ENCODE assay signal across 8 cellular contexts in the genomic region with DNA sequence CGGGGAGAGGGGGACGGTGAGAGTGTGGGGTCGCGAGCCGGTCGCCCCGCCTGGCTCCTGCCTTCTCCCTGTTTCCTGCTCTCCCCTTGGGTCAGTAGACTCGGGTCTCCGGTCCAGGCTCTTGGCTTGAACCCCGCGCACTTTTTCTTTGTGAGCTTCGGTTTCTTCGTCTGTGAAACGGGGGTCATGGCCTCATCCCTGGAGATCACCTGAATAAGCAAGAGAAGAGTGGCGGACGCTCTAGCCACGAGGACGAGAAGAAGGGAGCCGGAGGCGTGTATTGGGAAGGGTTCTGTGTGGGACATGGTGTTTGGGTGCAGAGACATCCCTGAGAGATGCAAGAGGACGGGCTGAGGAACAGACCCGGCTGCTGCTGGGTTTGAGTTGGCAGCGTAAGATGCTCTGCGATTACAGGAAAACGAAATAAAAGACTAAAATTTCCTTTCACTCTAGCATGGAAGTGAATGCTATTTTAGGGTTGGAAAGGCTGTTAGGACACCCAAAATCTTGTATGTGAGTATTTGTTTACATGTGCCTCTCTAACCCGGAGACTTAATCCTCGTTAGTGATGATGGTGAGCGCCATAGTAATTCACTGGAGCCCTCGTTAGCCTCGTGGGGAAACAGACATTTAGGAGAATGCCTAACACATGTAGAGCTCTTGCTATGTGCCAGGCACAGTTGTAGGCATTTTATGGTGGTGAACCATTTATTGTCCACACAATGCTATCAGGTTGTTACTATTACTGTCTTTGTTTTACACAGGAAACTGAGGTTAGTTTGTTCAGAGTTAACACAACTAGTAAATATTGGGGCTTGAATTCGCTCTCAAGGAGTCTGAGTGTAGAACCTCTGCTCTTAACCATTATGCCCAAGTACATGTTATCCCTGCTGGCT. TPM values are rescaled to one million over a fixed set of nuclear protein-coding genes. Genes with fewer than 3 reads are reported as not detected.
DNase-seq lines count a peak whose midpoint lies in the region; ATAC-seq and TF ChIP-seq lines count a peak whose summit lies in the region.

No MANE protein-coding gene starts in this region.

- peak overlapping the region; percentile 100 for H3K4me3 Mint-ChIP-seq in osteocyte (ENCODE audit: unreplicated experiment)

- no peaks in the 10 kb centered on the region for H3K9me3 ChIP-seq in PC-9 (ENCODE audit: insufficient read depth, low read depth)

- peak; percentile 6 for ATAC-seq in GM19397 (IDR thresholded peaks at IDR 0.05; ENCODE audit: unreplicated experiment)
- no peak for ATAC-seq in HG03469 (IDR thresholded peaks at IDR 0.05; ENCODE audit: unreplicated experiment)

- TF ChIP-seq CTCF in PC-9 (conservative IDR thresholded peaks at IDR 0.05), result no peak
- no peak for TF ChIP-seq CTCF in osteocyte (IDR thresholded peaks at IDR 0.05)

- CTCF ChIA-PET in PC-9 (lab: Charles Lee), result interaction anchor here (0.7 to 1.6 kb wide), 3 partner anchors 25 to 62 kb away, joined by 3 to 7 read pairs (median 4); partner anchors contain the start of gene PAGR1

- H3F3A ChIP-seq in PC-9 (ENCODE audit: insufficient read depth, low read depth), result peaks cover 10% of the 10 kb centered on the region

- peaks cover 17% of the 10 kb centered on the region for H3K4me1 ChIP-seq in PC-9 (replicated peaks; ENCODE audit: insufficient read depth)

- H3K4me1 Mint-ChIP-seq in osteocyte (ENCODE audit: unreplicated experiment), result peaks cover 28% of the 10 kb centered on the region

- H3K27ac Mint-ChIP-seq in osteocyte (ENCODE audit: unreplicated experiment), result peak overlapping the region; percentile 97

- H3K27me3 ChIP-seq in PC-9 (ENCODE audit: insufficient read depth, low read depth), result no peaks in the 10 kb centered on the region

- peak overlapping the region; percentile 94 for H3K4me3 ChIP-seq in PC-9

- POLR2A ChIA-PET in PC-9 (lab: Charles Lee; ENCODE audit: unreplicated experiment), result interaction anchor here (0.6 to 0.8 kb wide), 4 partner anchors 10 to 196 kb away, joined by 4 to 6 read pairs (median 4); no protein-coding TSS in a partner anchor

- intact Hi-C loops in PC-9 (cut with micrococcal nuclease; ENCODE audit: unreplicated experiment), result loop anchor here (1.0 kb wide), 3 partner anchors 14 to 91 kb away; no protein-coding TSS in a partner anchor

- H3K27ac ChIP-seq in PC-9 (0 out of 2 replicates have a peak overlapping the region, but pooled peaks have one; percentile 10), epithelial cell of prostate (peak overlapping the region; percentile 24)

- H3K79me2 ChIP-seq in PC-9 (ENCODE audit: low read depth), result peaks cover 55% of the 10 kb centered on the region

- in situ Hi-C loops in ACHN (cut with HindIII; ENCODE audit: low pct_ligation_motif_present, low pct_unique_long_range_greater_than_20kb, low sequenced_read_pairs), result no loop called here

- H3K9me3 Mint-ChIP-seq in osteocyte (ENCODE audit: unreplicated experiment), result no peaks in the 10 kb centered on the region

- no peaks in the 10 kb centered on the region for H3K27me3 Mint-ChIP-seq in osteocyte (ENCODE audit: unreplicated experiment)

- peaks cover under 1% of the 10 kb centered on the region; the same call in 1 of the 2 replicates for H3K36me3 ChIP-seq in PC-9 (ENCODE audit: low read depth)

- DNase-seq in ACHN (peak; percentile 30), PC-9 (no peak), epithelial cell of prostate (ENCODE audit: low read depth, low spot score) (no peak), osteocyte (ENCODE audit: extremely low spot score, unreplicated experiment) (no peak), NOMO-1 treated with dmso at 0.1 percent for 144 hours (lab: John Stamatoyannopoulos, UW; ENCODE audit: unreplicated experiment) (no peak), foreskin melanocyte (no peak)

- H3K9me2 ChIP-seq in PC-9 (ENCODE audit: insufficient read depth), result no peaks in the 10 kb centered on the region

- H3K36me3 Mint-ChIP-seq in osteocyte (ENCODE audit: unreplicated experiment), result no peaks in the 10 kb centered on the region

- H3K4me2 ChIP-seq in PC-9, result peak overlapping the region; percentile 94

- H4K20me1 ChIP-seq in PC-9 (ENCODE audit: insufficient read depth), result 0 out of 2 replicates have a peak, but pooled peaks cover 9% of the 10 kb centered on the region

- peak overlapping the region; percentile 96 for H2AFZ ChIP-seq in PC-9

- BruUV-seq in PC-9 (replicated peaks; lab: Mats Ljungman, UMichigan), result TSS peak; percentile 57

RNA-seq across cellular contexts. Expression of gene KIF22, which starts 0.6 kb away (rescaled TPM):
- 179 and 195 TPM in 2 replicates for total RNA-seq in PC-9 (2021)
- total RNA-seq in osteocyte, result 20.0 and 23.0 TPM in 2 replicates

RNA-seq across cellular contexts. Expression of gene ZG16, which starts 13.1 kb away (rescaled TPM):
- total RNA-seq in PC-9 (2021) (0.13 and 0.26 TPM in 2 replicates), osteocyte (not detected in 2 replicates)

RNA-seq across cellular contexts. Expression of gene MAZ, which starts 15.1 kb away (rescaled TPM):
- total RNA-seq in PC-9 (2021) (463 and 481 TPM in 2 replicates), osteocyte (304 and 305 TPM in 2 replicates)

RNA-seq across cellular contexts. Expression of gene PRRT2, which starts 20.8 kb away (rescaled TPM):
- total RNA-seq in PC-9 (2021) (4.9 and 6.3 TPM in 2 replicates), osteocyte (8.8 and 13.4 TPM in 2 replicates)

RNA-seq across cellular contexts. Expression of gene PAGR1, which starts 24.8 kb away (rescaled TPM):
- 27.5 and 44.6 TPM in 2 replicates for total RNA-seq in PC-9 (2021)
- 26.4 and 29.1 TPM in 2 replicates for total RNA-seq in osteocyte
